In genomic region chr2:20557226-20557625, GRCh38 we compare ENCODE assay signal across 20 cellular contexts.
DNase-seq lines count a peak whose midpoint lies in the region; ATAC-seq and TF ChIP-seq lines count a peak whose summit lies in the region.
"Had no signal": no experiment of that assay in that cellular context is flagged by ENCODE, and none has a peak within 500 bp of the region (broad histone marks: within the 10 kb centered on the region; RNA-seq: fewer than 3 reads in every experiment).

No MANE protein-coding gene starts in this region.

- no peak overlapping the region for H3K27ac Mint-ChIP-seq in natural killer cell treated with Interleukin-12 subunit alpha and Interleukin-12 subunit beta and Interleukin-15 and Interleukin-18, amount 100 ng/mL, for 72 hours
- H3K27ac Mint-ChIP-seq: CD4-positive, CD25-positive, alpha-beta regulatory T cell; CD8-positive, alpha-beta T cell had no signal

- no peak overlapping the region for H3K4me3 Mint-ChIP-seq in natural killer cell treated with Interleukin-12 subunit alpha and Interleukin-12 subunit beta and Interleukin-15 and Interleukin-18, amount 100 ng/mL, for 72 hours
- H3K4me3 Mint-ChIP-seq: CD4-positive, CD25-positive, alpha-beta regulatory T cell; CD8-positive, alpha-beta T cell had no signal

- TF ChIP-seq CTCF in vagina (IDR thresholded peaks at IDR 0.05): no peak

- H3K36me3 Mint-ChIP-seq in natural killer cell treated with Interleukin-12 subunit alpha and Interleukin-12 subunit beta and Interleukin-15 and Interleukin-18, amount 100 ng/mL, for 72 hours: no peaks in the 10 kb centered on the region
- H3K36me3 Mint-ChIP-seq: CD4-positive, CD25-positive, alpha-beta regulatory T cell; CD8-positive, alpha-beta T cell had no signal

- no peaks in the 10 kb centered on the region for H4K20me1 ChIP-seq in BLaER1

- H3K27me3 ChIP-seq in BLaER1 (no peaks in the 10 kb centered on the region), HAP-1 (ENCODE audit: low read depth) (peaks cover 5% of the 10 kb centered on the region; the same call in 1 of the 2 replicates), iPS-20b (ENCODE audit: insufficient read depth, low read length) (no peaks in the 10 kb centered on the region), vagina (no peaks in the 10 kb centered on the region)
- H3K27me3 ChIP-seq: BE2C had no signal

- no peak for TF ChIP-seq POLR2A in vagina (IDR thresholded peaks at IDR 0.05)

- DNase-seq in HAP-1 (ENCODE audit: low spot score in 2 of 2) (peak; percentile 53 to 65), NCI-H82 treated with DMSO at 0.1 percent for 48 hours (lab: John Stamatoyannopoulos, UW; ENCODE audit: unreplicated experiment) (peak; percentile 34), vagina (ENCODE audit: extremely low spot score in 2 of 2) (no peak), ACHN (no peak), GM03348 (ENCODE audit: low spot score) (no peak)
- DNase-seq in natural killer cell treated with Interleukin-12 subunit alpha and Interleukin-12 subunit beta and Interleukin-15 and Interleukin-18, amount 100 ng/mL, for 72 hours (ENCODE audit: low spot score): no peak
- DNase-seq: AML-193; BE2C; Caco-2; CD4-positive, CD25-positive, alpha-beta regulatory T cell; CD8-positive, alpha-beta T cell; DMS153; DND-41; GDM1; GOT3; HCEC 1CT had no signal

- H3K9me3 ChIP-seq in BLaER1: no peaks in the 10 kb centered on the region
- no peaks in the 10 kb centered on the region for H3K9me3 ChIP-seq in HAP-1
- no peaks in the 10 kb centered on the region for H3K9me3 ChIP-seq in iPS-20b (ENCODE audit: insufficient read depth, low read depth, low read length)
- no peaks in the 10 kb centered on the region for H3K9me3 ChIP-seq in vagina
- H3K9me3 ChIP-seq: BE2C, Caco-2 had no signal

- no peaks in the 10 kb centered on the region for H3K9me3 Mint-ChIP-seq in natural killer cell treated with Interleukin-12 subunit alpha and Interleukin-12 subunit beta and Interleukin-15 and Interleukin-18, amount 100 ng/mL, for 72 hours
- H3K9me3 Mint-ChIP-seq: CD8-positive, alpha-beta T cell had no signal

- H3K9ac ChIP-seq in BLaER1 (no peak overlapping the region), iPS-20b (ENCODE audit: low read depth, low read length) (no peak overlapping the region)

- H3K27ac ChIP-seq in BLaER1 (no peak overlapping the region), iPS-20b (ENCODE audit: low read length) (no peak overlapping the region), vagina (no peak overlapping the region)
- H3K27ac ChIP-seq: 22Rv1, C4-2B had no signal

- H3K4me1 ChIP-seq in BLaER1 (peaks cover 75% of the 10 kb centered on the region), HAP-1 (peaks cover 24% of the 10 kb centered on the region), iPS-20b (ENCODE audit: insufficient read depth, low read length) (peaks cover 15% of the 10 kb centered on the region), vagina (peaks cover 10% of the 10 kb centered on the region)

- H3K4me1 Mint-ChIP-seq in natural killer cell treated with Interleukin-12 subunit alpha and Interleukin-12 subunit beta and Interleukin-15 and Interleukin-18, amount 100 ng/mL, for 72 hours (ENCODE audit: low read depth in 2 of 2): peaks cover 0 to under 1% of the 10 kb centered on the region in 2 donors

- intact Hi-C loops in vagina (cut with DNase I): no loop called here

- H3K4me3 ChIP-seq in BLaER1 (no peak overlapping the region), HAP-1 (no peak overlapping the region), iPS-20b (ENCODE audit: low read length) (peak overlapping the region; percentile 24; the same call in 1 of the 2 replicates), vagina (no peak overlapping the region)

- H3K36me3 ChIP-seq in BLaER1 (no peaks in the 10 kb centered on the region), HAP-1 (replicated peaks) (no peaks in the 10 kb centered on the region), iPS-20b (ENCODE audit: insufficient read depth, low read depth, low read length) (no peaks in the 10 kb centered on the region), vagina (no peaks in the 10 kb centered on the region)
- H3K36me3 ChIP-seq: BE2C had no signal

- peaks cover 8 to 10% of the 10 kb centered on the region in 2 donors for H3K27me3 Mint-ChIP-seq in natural killer cell treated with Interleukin-12 subunit alpha and Interleukin-12 subunit beta and Interleukin-15 and Interleukin-18, amount 100 ng/mL, for 72 hours

- in situ Hi-C loops in HAP-1 (cut with MboI; ENCODE audit: low sequenced_read_pairs) (no loop called here), ACHN (cut with HindIII; ENCODE audit: low pct_ligation_motif_present, low pct_unique_long_range_greater_than_20kb, low sequenced_read_pairs) (no loop called here)

- ATAC-seq in natural killer cell treated with Interleukin-12 subunit alpha and Interleukin-12 subunit beta and Interleukin-15 and Interleukin-18, amount 100 ng/mL, for 72 hours: no peak
- ATAC-seq: CD8-positive, alpha-beta T cell had no signal

- peak overlapping the region; percentile 69 for H3K4me2 ChIP-seq in BLaER1

Comparison
In these comparisons a context has a peak if more than half of its experiments do, and no peak if none do; other contexts are left out.
1. DNase-seq: peak in HAP-1 (2 of 2) and NCI-H82 treated with DMSO at 0.1 percent for 48 hours (single experiment); none in vagina (0 of 2), ACHN (single experiment), GM03348 (single experiment) and natural killer cell treated with Interleukin-12 subunit alpha and Interleukin-12 subunit beta and Interleukin-15 and Interleukin-18, amount 100 ng/mL, for 72 hours (single experiment).